ENCODE assay signal across 20 cellular contexts in the genomic region with DNA sequence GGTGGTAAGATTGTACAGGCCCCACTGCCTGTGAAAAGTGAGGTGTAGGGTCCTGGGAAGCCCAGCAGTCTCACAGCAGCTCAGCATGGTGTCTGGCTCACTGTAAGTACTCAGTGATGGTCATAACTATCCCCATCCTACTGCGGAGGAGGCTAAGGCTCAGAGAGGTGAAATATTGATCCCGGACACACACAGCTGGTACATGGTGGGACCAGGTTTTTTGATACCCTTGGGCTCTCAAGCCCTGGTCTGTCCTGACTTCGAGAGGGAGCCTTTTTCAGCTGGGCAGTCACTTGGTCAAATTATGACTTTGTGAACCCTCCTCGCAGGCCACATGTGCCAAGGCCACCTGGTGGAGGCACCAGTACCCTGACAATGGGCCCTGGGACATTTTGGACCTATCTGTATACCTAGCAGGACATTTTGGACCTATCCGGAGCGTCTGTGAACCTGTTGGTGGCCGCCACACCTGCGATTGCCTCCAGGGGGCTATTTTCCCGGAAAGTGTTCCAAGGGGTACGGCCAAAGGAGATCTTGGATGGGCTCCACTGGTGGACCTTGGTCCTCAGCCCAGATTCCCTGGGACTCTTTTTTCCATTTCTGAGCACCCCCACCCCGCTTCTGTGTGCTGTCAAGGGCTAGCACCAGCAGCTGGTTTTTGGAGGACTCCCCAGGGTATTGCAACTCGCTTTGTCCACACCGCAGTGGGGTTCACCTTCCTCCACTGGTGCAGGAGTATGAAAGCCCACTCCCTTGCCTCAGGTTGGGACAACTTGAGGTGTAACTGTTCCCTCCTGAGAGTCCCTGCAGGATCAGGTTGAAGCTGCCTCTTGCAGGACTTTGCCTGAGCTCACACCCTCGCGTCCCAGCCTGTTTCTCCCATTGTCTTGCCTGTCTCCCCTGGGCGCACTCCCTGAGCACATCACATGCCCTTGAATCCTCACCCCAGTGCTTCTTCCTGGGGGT.
A peak's percentile ranks its signal among the peaks of the same experiment; 100 is the strongest.
DNase-seq lines count a peak whose midpoint lies in the region; ATAC-seq, FAIRE-seq and TF ChIP-seq lines count a peak whose summit lies in the region.
"Had no signal": no experiment of that assay in that cellular context is flagged by ENCODE, and none has a peak within 500 bp of the region (broad histone marks: within the 10 kb centered on the region; RNA-seq: fewer than 3 reads in every experiment).

No MANE protein-coding gene starts in this region.

- DNase-seq in activated effector memory CD4-positive, alpha-beta T cell treated with anti-CD3 and anti-CD28 coated beads, Interleukin-2, amount 50 U/mL, for 16 hours, result peak; percentile 41
- no peak for DNase-seq in activated effector memory CD4-positive, alpha-beta T cell treated with Interleukin-2 at 50 U/mL for 16 hours
- DNase-seq in K562 (ENCODE audit: extremely low read depth in 1 of 4, low spot score in 3 of 4) (no peak), mesendoderm (peak; percentile 35), type B pancreatic cell (ENCODE audit: extremely low spot score, unreplicated experiment) (no peak), cerebellar nuclear complex (lab: John Stamatoyannopoulos, UW) (no peak)
- no peak for DNase-seq in NK-92 treated with Interleukin-12 subunit alpha and Interleukin-12 subunit beta, amount 100 ng/mL, for 24 hours (lab: John Stamatoyannopoulos, UW)
- DNase-seq: ACHN; cortex of kidney; KBM-7; naive thymus-derived CD8-positive, alpha-beta T cell; NCI-H1092; NCI-H2081; NCI-H524; SIG-M5; stimulated activated naive CD8-positive, alpha-beta T cell treated with anti-CD3 and anti-CD28 coated beads, Interleukin-15, amount 100 ng/mL, for 72 hours; T-helper 2 cell; uterus had no signal

- no peak overlapping the region for H2BK5ac ChIP-seq in mesendoderm (ENCODE audit: low read length)

- no peaks in the 10 kb centered on the region; the same call in 1 of the 2 replicates for H3K9me3 ChIP-seq in K562 (replicated peaks; ENCODE audit: control insufficient read depth, insufficient read depth, low read depth, low read length)
- H3K9me3 ChIP-seq: uterus had no signal

- H3K4me3 ChIP-seq in K562, result no peak overlapping the region
- no peak overlapping the region for H3K4me3 ChIP-seq in mesendoderm (ENCODE audit: low read length)
- H3K4me3 ChIP-seq: uterus had no signal

- intact Hi-C loops in K562 (cut with micrococcal nuclease), result no loop called here

- POLR2A ChIA-PET in K562 (lab: Yijun Ruan, JAX), result interaction anchor here (0.6 to 1.5 kb wide), 3 partner anchors 14 to 692 kb away, joined by 3 to 4 read pairs (median 3); no protein-coding TSS in a partner anchor

- H3K9ac ChIP-seq in K562 (ENCODE audit: insufficient read depth in 1 of 2, low read depth in 2 of 2, low read length in 2 of 2) (no peak overlapping the region), mesendoderm (ENCODE audit: low read length) (no peak overlapping the region)

- no peak for FAIRE-seq in K562 (lab: Jason Lieb, UNC)

- H2BK120ac ChIP-seq in mesendoderm (ENCODE audit: low read depth, low read length), result no peak overlapping the region

- H3K27ac ChIP-seq in K562 (ENCODE audit: extremely low read depth, low read depth, low read length), result no peak overlapping the region
- H3K27ac ChIP-seq in mesendoderm (ENCODE audit: low read depth, low read length), result no peak overlapping the region
- H3K27ac ChIP-seq: epithelial cell of prostate, uterus had no signal

- TF ChIP-seq POLR2A in K562 (conservative IDR thresholded peaks at IDR 0.05), result no peak

- H3K27ac Mint-ChIP-seq in type B pancreatic cell, result no peak overlapping the region
- H3K27ac Mint-ChIP-seq: naive thymus-derived CD8-positive, alpha-beta T cell; stimulated activated naive CD8-positive, alpha-beta T cell treated with anti-CD3 and anti-CD28 coated beads, Interleukin-15, amount 100 ng/mL, for 72 hours had no signal

- H3K4me3 Mint-ChIP-seq in type B pancreatic cell, result no peak overlapping the region
- H3K4me3 Mint-ChIP-seq: naive thymus-derived CD8-positive, alpha-beta T cell; stimulated activated naive CD8-positive, alpha-beta T cell treated with anti-CD3 and anti-CD28 coated beads, Interleukin-15, amount 100 ng/mL, for 72 hours had no signal

- no peak overlapping the region for H4K8ac ChIP-seq in mesendoderm (ENCODE audit: low read depth, low read length)

- H3K4me1 ChIP-seq in K562 (replicated peaks in 1 of 2; ENCODE audit: control insufficient read depth in 2 of 2, insufficient read depth in 2 of 2, low read length in 2 of 2) (peaks cover 3 to 10% of the 10 kb centered on the region in 2 experiments; a peak in 2 of 5 replicates), mesendoderm (ENCODE audit: control insufficient read depth, low read depth, low read length) (peaks cover 5% of the 10 kb centered on the region)

- no TSS peak for BruUV-seq in K562 (replicated peaks; lab: Mats Ljungman, UMichigan)

- no peak for TF ChIP-seq EP300 in K562 (IDR thresholded peaks at IDR 0.05; ENCODE audit: low read length)

- no peaks in the 10 kb centered on the region for H3K36me3 Mint-ChIP-seq in type B pancreatic cell
- H3K36me3 Mint-ChIP-seq: naive thymus-derived CD8-positive, alpha-beta T cell had no signal

- peaks cover 13% of the 10 kb centered on the region for H3K27me3 Mint-ChIP-seq in type B pancreatic cell

- H3K9me1 ChIP-seq in K562 (ENCODE audit: control insufficient read depth, insufficient read depth, low read length), result no peaks in the 10 kb centered on the region

- H4K20me1 ChIP-seq in K562 (replicated peaks; ENCODE audit: control insufficient read depth, insufficient read depth, low read length), result 0 out of 2 replicates have a peak, but pooled peaks cover 4% of the 10 kb centered on the region

- in situ Hi-C loops in K562 (cut with MboI), result no loop called here

- CTCF ChIA-PET in K562 (lab: Yijun Ruan, JAX; ENCODE audit: low intra/inter-chr PET ratio), result no interaction called here

- H3K27me3 ChIP-seq in K562 (ENCODE audit: control insufficient read depth in 2 of 2, insufficient read depth in 2 of 2, low read length in 2 of 2), result peaks cover 31 to 69% of the 10 kb centered on the region in 2 experiments
- no peaks in the 10 kb centered on the region for H3K27me3 ChIP-seq in mesendoderm (ENCODE audit: insufficient read depth, low read length, poor library complexity)
- H3K27me3 ChIP-seq: uterus had no signal

- H2AK5ac ChIP-seq in mesendoderm (ENCODE audit: low read length), result no peak overlapping the region

- no peak overlapping the region for H3K56ac ChIP-seq in mesendoderm (ENCODE audit: low read length)

- no peaks in the 10 kb centered on the region for H3K79me2 ChIP-seq in K562 (ENCODE audit: control insufficient read depth, insufficient read depth, low read length)
- no peaks in the 10 kb centered on the region for H3K79me2 ChIP-seq in mesendoderm (ENCODE audit: control insufficient read depth, insufficient read depth, low read length)

- no peak overlapping the region for H3K18ac ChIP-seq in mesendoderm (ENCODE audit: low read length)

- no peak for ATAC-seq in K562
- ATAC-seq in HG03196 (IDR thresholded peaks at IDR 0.05; ENCODE audit: unreplicated experiment), result no peak
- ATAC-seq: naive thymus-derived CD8-positive, alpha-beta T cell; stimulated activated naive CD8-positive, alpha-beta T cell treated with anti-CD3 and anti-CD28 coated beads, Interleukin-15, amount 100 ng/mL, for 72 hours had no signal

- H3K36me3 ChIP-seq in K562 (ENCODE audit: control insufficient read depth, insufficient read depth, low read length) (no peaks in the 10 kb centered on the region), mesendoderm (ENCODE audit: control insufficient read depth, insufficient read depth, low read length) (no peaks in the 10 kb centered on the region)
- H3K36me3 ChIP-seq: uterus had no signal

- no peak overlapping the region for H4K5ac ChIP-seq in mesendoderm (ENCODE audit: low read length)

- no peak overlapping the region for H3K23ac ChIP-seq in mesendoderm (ENCODE audit: low read length)

- no peaks in the 10 kb centered on the region for H3K79me1 ChIP-seq in mesendoderm (ENCODE audit: low read length)

- TF ChIP-seq RAD21 in K562 (CRISPR knock-in tag; conservative IDR thresholded peaks at IDR 0.05 in 1 of 2, IDR thresholded peaks at IDR 0.05 in 1 of 2), result no peak

- under 1% methylated on average over 16 of the region's 16 CpGs for WGBS in K562 (ENCODE audit: insufficient coverage, low coverage, missing lambda C conversion rate)
- no CpG with 5 or more reads among the region's 16 CpGs for WGBS in mesendoderm (ENCODE audit: extremely low coverage, insufficient coverage, low lambda C conversion rate)

- H3K4me2 ChIP-seq in K562 (ENCODE audit: insufficient read depth, low read length) (no peak overlapping the region), mesendoderm (ENCODE audit: low read length) (no peak overlapping the region)

- no peak overlapping the region for H2BK15ac ChIP-seq in mesendoderm (replicated peaks; ENCODE audit: low read depth)

- peaks cover 28% of the 10 kb centered on the region for H3K4me1 Mint-ChIP-seq in type B pancreatic cell (ENCODE audit: unreplicated experiment)

- no peak overlapping the region for H3K4ac ChIP-seq in mesendoderm (ENCODE audit: low read depth, low read length)

- no peak overlapping the region for H2AFZ ChIP-seq in K562 (ENCODE audit: low read depth, low read length)

- TF ChIP-seq CTCF in K562 (IDR thresholded peaks at IDR 0.05 in 2 of 3, conservative IDR thresholded peaks at IDR 0.05 in 1 of 3; ENCODE audit: insufficient read depth in 2 of 3, low read depth in 1 of 3, low read length in 3 of 3), result 0 out of 6 replicates have a peak, but pooled peaks of 2 of the 3 experiments have one; percentile 9 to 13
- TF ChIP-seq CTCF in type B pancreatic cell (conservative IDR thresholded peaks at IDR 0.05), result peak; percentile 60

- H3K9me3 Mint-ChIP-seq in type B pancreatic cell, result no peaks in the 10 kb centered on the region
- H3K9me3 Mint-ChIP-seq: naive thymus-derived CD8-positive, alpha-beta T cell; stimulated activated naive CD8-positive, alpha-beta T cell treated with anti-CD3 and anti-CD28 coated beads, Interleukin-15, amount 100 ng/mL, for 72 hours had no signal

TF ChIP-seq in K562, 482 proteins besides CTCF, POLR2A, EP300 and RAD21 (continues in another document):
- no peak for TF ChIP-seq HNRNPK (IDR thresholded peaks at IDR 0.05; ENCODE audit: low read depth, low read length, poor library complexity, severe bottlenecking)

Comparison
In these comparisons a context has a peak if more than half of its experiments do, and no peak if none do; other contexts are left out.
1. DNase-seq: peak in activated effector memory CD4-positive, alpha-beta T cell treated with anti-CD3 and anti-CD28 coated beads, Interleukin-2, amount 50 U/mL, for 16 hours (single experiment) and mesendoderm (single experiment); none in activated effector memory CD4-positive, alpha-beta T cell treated with Interleukin-2 at 50 U/mL for 16 hours (single experiment), K562 (0 of 4), type B pancreatic cell (single experiment), cerebellar nuclear complex (0 of 2) and NK-92 treated with Interleukin-12 subunit alpha and Interleukin-12 subunit beta, amount 100 ng/mL, for 24 hours (single experiment).